Comparison of ENCODE assay signal across 17 cellular contexts in genomic region chr5:16913187-16913839, GRCh38. TPM values are rescaled to one million over a fixed set of nuclear protein-coding genes. Genes with fewer than 3 reads are reported as not detected.
A peak's percentile ranks its signal among the peaks of the same experiment; 100 is the strongest.
DNase-seq lines count a peak whose midpoint lies in the region; ATAC-seq, FAIRE-seq and TF ChIP-seq lines count a peak whose summit lies in the region.
"Had no signal": no experiment of that assay in that cellular context is flagged by ENCODE, and none has a peak within 500 bp of the region (broad histone marks: within the 10 kb centered on the region; RNA-seq: fewer than 3 reads in every experiment).

No MANE protein-coding gene starts in this region.

- TF ChIP-seq POLR2A in IMR-90 (IDR thresholded peaks at IDR 0.05; ENCODE audit: low read depth, low read length) (0 out of 2 replicates have a peak, but pooled peaks have one; percentile 16), testis (IDR thresholded peaks at IDR 0.05) (no peak)

- peaks cover 72% of the 10 kb centered on the region for H3K4me1 Mint-ChIP-seq in brain
- H3K4me1 Mint-ChIP-seq: B cell had no signal

- peaks cover 0 to 7% (median 0%) of the 10 kb centered on the region in 5 experiments for H3K9me3 Mint-ChIP-seq in brain

- peak overlapping the region in 3 of 5 experiments; percentile 5 to 53 (median 19) for H3K27ac Mint-ChIP-seq in brain
- H3K27ac Mint-ChIP-seq: B cell had no signal

- no peak overlapping the region for H4K5ac ChIP-seq in IMR-90 (ENCODE audit: low read depth, low read length)

- H3K4me3 Mint-ChIP-seq in brain = no peak overlapping the region
- H3K4me3 Mint-ChIP-seq: B cell had no signal

- no peaks in the 10 kb centered on the region for H3K27me3 ChIP-seq in IMR-90 (ENCODE audit: control insufficient read depth, insufficient read depth, low read length)
- no peaks in the 10 kb centered on the region for H3K27me3 ChIP-seq in left lung
- no peaks in the 10 kb centered on the region for H3K27me3 ChIP-seq in small intestine (ENCODE audit: control insufficient read depth in 2 of 2, insufficient read depth in 2 of 2, low read length in 2 of 2)
- H3K27me3 ChIP-seq in testis = no peaks in the 10 kb centered on the region
- no peaks in the 10 kb centered on the region for H3K27me3 ChIP-seq in Karpas-422 (ENCODE audit: low read length)

- POLR2A ChIA-PET in IMR-90 (lab: Charles Lee; ENCODE audit: unreplicated experiment) = no interaction called here

- H3K4me1 ChIP-seq in IMR-90 (ENCODE audit: control insufficient read depth, insufficient read depth, low read length) = peaks cover 41% of the 10 kb centered on the region
- H3K4me1 ChIP-seq in left lung = peaks cover 0 to 15% of the 10 kb centered on the region in 2 donors
- peaks cover 6 to 13% of the 10 kb centered on the region in 2 donors for H3K4me1 ChIP-seq in small intestine (ENCODE audit: control insufficient read depth in 2 of 2, insufficient read depth in 1 of 2, low read depth in 1 of 2, low read length in 1 of 2)
- H3K4me1 ChIP-seq in testis = peaks cover 20% of the 10 kb centered on the region
- no peaks in the 10 kb centered on the region for H3K4me1 ChIP-seq in Karpas-422 (ENCODE audit: low read length)

- peak overlapping the region in 1 of 2 experiments; percentile 11; a peak in 1 of 4 replicates for H4K8ac ChIP-seq in IMR-90 (ENCODE audit: low read depth in 2 of 2, low read length in 2 of 2)

- no peak overlapping the region for H2AK9ac ChIP-seq in IMR-90 (replicated peaks; ENCODE audit: low read depth, low read length, poor library complexity)

- H2AFZ ChIP-seq in IMR-90 (replicated peaks; ENCODE audit: low read length, poor library complexity) = no peak overlapping the region
- no peak overlapping the region for H2AFZ ChIP-seq in Karpas-422 (ENCODE audit: low read length)

- 70% methylated on average over 2 of the region's 4 CpGs; no CpG with 5 or more reads in 1 of the 2 experiments for WGBS in IMR-90 (ENCODE audit: extremely low coverage in 2 of 2, insufficient read length in 1 of 2), 2 experiments
- 16 to 59% (median 24%) methylated on average over 4 of the region's 4 CpGs for WGBS in small intestine, 3 donors
- 42 to 64% methylated on average over 4 of the region's 4 CpGs for WGBS in testis, 2 donors

- H4K20me1 ChIP-seq in IMR-90 (ENCODE audit: insufficient read depth, low read length) = peaks cover 99% of the 10 kb centered on the region
- no peaks in the 10 kb centered on the region for H4K20me1 ChIP-seq in Karpas-422 (ENCODE audit: insufficient read depth, low read depth, low read length)

- no peak overlapping the region for H2BK20ac ChIP-seq in IMR-90 (ENCODE audit: low read depth, low read length)

- no TSS peak for BruUV-seq in IMR-90 (replicated peaks; lab: Mats Ljungman, UMichigan)

- dilution Hi-C loops in IMR-90 (cut with HindIII; ENCODE audit: low sequenced_read_pairs, unreplicated experiment) = no loop called here

- DNase-seq in IMR-90 (no peak), left lung (no peak), small intestine (peak; percentile 71), testis (no peak), NCI-H345 treated with DMSO at 0.1 percent for 48 hours (lab: John Stamatoyannopoulos, UW; ENCODE audit: unreplicated experiment) (no peak), AG08395 (ENCODE audit: low spot score) (no peak), Karpas-422 (no peak)
- DNase-seq: DMS 273 treated with DMSO at 0.1 percent for 48 hours; glutamatergic neuron; Kasumi-1; NCI-H1436 treated with DMSO at 0.1 percent for 48 hours; psoas muscle; stimulated activated CD4-positive, alpha-beta T cell treated with anti-CD3 and anti-CD28 coated beads, Interleukin-15, amount 100 ng/mL, for 24 hours had no signal

- no peaks in the 10 kb centered on the region for H3K79me2 ChIP-seq in Karpas-422 (ENCODE audit: low read length)

- peaks cover 3 to 74% of the 10 kb centered on the region in 2 experiments; a peak in 3 of 4 replicates for H3K79me1 ChIP-seq in IMR-90 (ENCODE audit: low read depth in 1 of 2, low read length in 2 of 2)

- H3K9ac ChIP-seq in IMR-90 (ENCODE audit: low read depth, low read length) (no peak overlapping the region), Karpas-422 (ENCODE audit: low read length) (no peak overlapping the region)

- no peak overlapping the region for H2BK120ac ChIP-seq in IMR-90 (ENCODE audit: low read depth, low read length)

- no peak overlapping the region for H2BK15ac ChIP-seq in IMR-90 (ENCODE audit: low read depth, low read length)

- H3K4me2 ChIP-seq in IMR-90 (ENCODE audit: low read depth, low read length) = peak overlapping the region; percentile 5
- H3K4me2 ChIP-seq in Karpas-422 (ENCODE audit: low read depth, low read length, poor library complexity, severe bottlenecking) = no peak overlapping the region

- H3K27ac ChIP-seq in IMR-90 (ENCODE audit: insufficient read depth, low read length) = peak overlapping the region; percentile 44; the same call in 1 of the 2 replicates
- no peak overlapping the region for H3K27ac ChIP-seq in left lung
- peak overlapping the region; percentile 68 to 86 for H3K27ac ChIP-seq in small intestine (ENCODE audit: low read depth in 1 of 2, low read length in 1 of 2)
- no peak overlapping the region for H3K27ac ChIP-seq in testis
- no peak overlapping the region for H3K27ac ChIP-seq in Karpas-422 (ENCODE audit: low read length)
- H3K27ac ChIP-seq: psoas muscle, VCaP had no signal

- no peak overlapping the region for H2BK5ac ChIP-seq in IMR-90 (ENCODE audit: low read depth, low read length, poor library complexity, severe bottlenecking)

- in situ Hi-C loops in IMR-90 (cut with MboI; ENCODE audit: low sequenced_read_pairs) = no loop called here

- FAIRE-seq in small intestine (lab: Jason Lieb, UNC) = no peak
- FAIRE-seq: GM19239 had no signal

- TF ChIP-seq CTCF in IMR-90 (conservative IDR thresholded peaks at IDR 0.05; ENCODE audit: low read depth, low read length) (no peak), brain (conservative IDR thresholded peaks at IDR 0.05) (no peak), left lung (IDR thresholded peaks at IDR 0.05) (no peak), testis (IDR thresholded peaks at IDR 0.05) (no peak)

- H2AK5ac ChIP-seq in IMR-90 (ENCODE audit: low read depth, low read length) = peak overlapping the region; percentile 37; the same call in 1 of the 2 replicates

- H3K36me3 ChIP-seq in IMR-90 (ENCODE audit: control insufficient read depth, insufficient read depth, low read length) = peaks cover 3% of the 10 kb centered on the region
- no peaks in the 10 kb centered on the region for H3K36me3 ChIP-seq in left lung
- H3K36me3 ChIP-seq in small intestine (ENCODE audit: control insufficient read depth in 2 of 2, insufficient read depth in 2 of 2, low read length in 2 of 2) = no peaks in the 10 kb centered on the region
- H3K36me3 ChIP-seq in testis (ENCODE audit: low read depth, missing control alignments) = no peaks in the 10 kb centered on the region
- H3K36me3 ChIP-seq in Karpas-422 (ENCODE audit: insufficient read depth, low read length) = no peaks in the 10 kb centered on the region

- H3K14ac ChIP-seq in IMR-90 (replicated peaks; ENCODE audit: low read depth, low read length) = peak overlapping the region; percentile 64; the same call in 1 of the 2 replicates

- no peaks in the 10 kb centered on the region for H3K27me3 Mint-ChIP-seq in brain
- H3K27me3 Mint-ChIP-seq: B cell had no signal

- H3K9me3 ChIP-seq in IMR-90 (ENCODE audit: control insufficient read depth, insufficient read depth, low read length) (no peaks in the 10 kb centered on the region), left lung (no peaks in the 10 kb centered on the region), small intestine (ENCODE audit: control insufficient read depth, low read depth) (no peaks in the 10 kb centered on the region), testis (no peaks in the 10 kb centered on the region), Karpas-422 (ENCODE audit: low read length) (no peaks in the 10 kb centered on the region)
- H3K9me3 ChIP-seq: psoas muscle had no signal

- peak overlapping the region; percentile 14 for H3K4ac ChIP-seq in IMR-90 (ENCODE audit: low read depth, low read length)

- peak overlapping the region; percentile 2; the same call in 1 of the 2 replicates for H3K23ac ChIP-seq in IMR-90 (ENCODE audit: low read depth, low read length)

- H3K36me3 Mint-ChIP-seq in brain = peaks cover 15% of the 10 kb centered on the region

- H4K91ac ChIP-seq in IMR-90 (ENCODE audit: insufficient read depth, low read depth, low read length) = no peak overlapping the region

- peak overlapping the region; percentile 20; the same call in 1 of the 2 replicates for H3K18ac ChIP-seq in IMR-90 (ENCODE audit: low read depth, low read length)

- H3K9me2 ChIP-seq in Karpas-422 (replicated peaks; ENCODE audit: insufficient read depth, low read length) = no peaks in the 10 kb centered on the region

- intact Hi-C loops in IMR-90 (cut with micrococcal nuclease) (no loop called here), left lung (cut with DNase I) (no loop called here), testis (cut with DNase I; ENCODE audit: low total_unique reads) (no loop called here)

- H3K4me3 ChIP-seq in IMR-90 (ENCODE audit: insufficient read depth, low read depth, low read length) (no peak overlapping the region), left lung (no peak overlapping the region), small intestine (ENCODE audit: low read depth in 1 of 2, low read length in 2 of 2) (no peak overlapping the region), testis (no peak overlapping the region), Karpas-422 (ENCODE audit: low read length) (no peak overlapping the region)

- H3K9me1 ChIP-seq in IMR-90 (ENCODE audit: insufficient read depth, low read length) = peaks cover 42% of the 10 kb centered on the region

- TF ChIP-seq RAD21 in IMR-90 (IDR thresholded peaks at IDR 0.05; ENCODE audit: low read length) = no peak

- H3K56ac ChIP-seq in IMR-90 (ENCODE audit: extremely low read depth, insufficient read depth, low read length) = no peak overlapping the region

- CTCF ChIA-PET in IMR-90 (lab: Yijun Ruan, JAX) = interaction anchor here (0.6 to 1.2 kb wide), 3 partner anchors 20 to 219 kb away, joined by 3 to 5 read pairs (median 3); no protein-coding TSS in a partner anchor

- no peak for ATAC-seq in IMR-90 (ENCODE audit: low read depth)
- ATAC-seq in left lung = peak; percentile 80

TF ChIP-seq in IMR-90, 13 proteins besides CTCF, POLR2A, EP300 and RAD21:
- TF ChIP-seq BHLHE40 (IDR thresholded peaks at IDR 0.05; ENCODE audit: low read depth, low read length) = no peak
- TF ChIP-seq CHD1 (IDR thresholded peaks at IDR 0.05; ENCODE audit: low read depth, low read length) = no peak
- no peak for TF ChIP-seq SMC3 (IDR thresholded peaks at IDR 0.05; ENCODE audit: low read depth, low read length)

RNA-seq across cellular contexts. Expression of gene MYO10, which starts 22.8 kb away (rescaled TPM):
- total RNA-seq in IMR-90 (2012; rRNA removed) (93.0 and 115 TPM in 2 replicates), left lung (10 to 100 TPM; 32.6 to 37.0 TPM), testis (100 to 1,000 TPM in 1 of 2 donors, 10 to 100 TPM in 1; 99.8 to 102 TPM)
- polyA plus RNA-seq in IMR-90 (2012; rRNA removed) (39.9 and 41.9 TPM in 2 replicates), brain (ENCODE audit: insufficient read depth, low read depth, low replicate concordance) (39.3 TPM), small intestine (10 to 100 TPM; 10.3 to 22.5 (median 14.9) TPM), testis (ENCODE audit: insufficient read depth, low read depth, low replicate concordance) (37.8 TPM)
- 30.6 and 53.6 TPM in 2 replicates for polyA plus RNA-seq in IMR-90 (2012; cell fraction: cytosol; rRNA removed)
- 35.4 and 54.4 TPM in 2 replicates for polyA plus RNA-seq in IMR-90 (2012; cell fraction: nucleus; rRNA removed; ENCODE audit: low replicate concordance)
- total RNA-seq in Karpas-422 (2014; rRNA removed; shearing (Covaris generic); ENCODE audit: low replicate concordance) = not detected in 2 replicates
- total RNA-seq: B cell had no signal

Comparison
In these comparisons a context has a peak if more than half of its experiments do, and no peak if none do; other contexts are left out.
1. H3K27ac ChIP-seq: peak in IMR-90 (single experiment) and small intestine (2 of 2); none in left lung (0 of 2), testis (0 of 2) and Karpas-422 (single experiment).
2. RNA of gene MYO10, which starts 22.8 kb away (total RNA-seq): 93.0 to 115 TPM in IMR-90, 99.8 to 102 TPM in testis and 32.6 to 37.0 TPM in left lung; not detected in Karpas-422; every median in the first group is over 10 times any median in the second.